1 cellular context compared by ENCODE assay signal in the genomic region with DNA sequence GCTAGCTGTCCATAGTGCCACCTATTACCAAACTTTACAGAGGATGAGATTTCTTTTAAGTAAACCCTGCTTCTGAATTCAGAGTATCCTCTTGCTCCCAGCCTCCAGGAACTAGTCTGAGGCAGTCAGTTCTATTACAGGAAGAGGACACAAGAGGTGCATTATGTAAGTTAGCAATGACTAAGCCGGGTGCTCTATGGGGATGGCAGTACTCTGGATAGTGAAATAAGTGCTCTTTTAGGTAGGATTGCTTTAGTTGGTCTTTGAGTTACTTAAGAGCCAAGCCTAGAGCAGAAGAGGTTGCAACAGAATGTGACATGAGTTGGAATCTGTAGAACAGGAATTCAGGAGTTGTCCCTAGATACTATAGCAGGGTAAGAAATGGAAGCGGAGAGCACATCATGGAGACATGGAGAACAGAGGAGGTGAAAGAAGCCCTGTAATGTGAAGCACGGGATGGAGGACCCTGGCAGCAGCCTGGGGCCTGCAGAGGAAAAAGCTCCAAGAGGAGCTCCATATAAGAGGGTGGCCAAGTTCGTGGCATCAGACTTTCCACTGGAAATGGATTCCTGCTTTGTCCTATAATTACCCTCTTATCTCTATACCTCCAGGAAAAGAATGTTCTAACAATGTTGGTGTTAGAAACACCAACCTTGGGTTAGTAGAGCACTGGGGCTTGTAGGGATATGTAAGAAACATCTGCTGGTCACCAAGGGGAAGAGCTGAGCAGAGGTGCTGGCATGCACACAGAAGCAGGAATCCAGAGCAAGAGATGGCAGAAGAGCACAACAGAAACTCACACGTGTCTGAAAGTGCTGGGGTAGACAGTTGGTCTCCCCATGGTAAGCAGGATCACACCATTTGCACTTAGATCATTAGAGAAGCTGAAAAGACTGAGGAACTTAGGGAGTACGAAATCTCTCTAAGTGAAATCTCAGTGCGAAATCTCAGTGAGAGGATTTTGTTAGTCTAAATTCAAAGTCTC.
TF ChIP-seq lines count a peak whose summit lies in the region.

No MANE protein-coding gene starts in this region.

TF ChIP-seq in IMR-90, 13 proteins besides CTCF, POLR2A, EP300 and RAD21 (continued from another document):
- no peak for TF ChIP-seq SMC3 (IDR thresholded peaks at IDR 0.05; ENCODE audit: low read depth, low read length)
- TF ChIP-seq, protein P1, sequence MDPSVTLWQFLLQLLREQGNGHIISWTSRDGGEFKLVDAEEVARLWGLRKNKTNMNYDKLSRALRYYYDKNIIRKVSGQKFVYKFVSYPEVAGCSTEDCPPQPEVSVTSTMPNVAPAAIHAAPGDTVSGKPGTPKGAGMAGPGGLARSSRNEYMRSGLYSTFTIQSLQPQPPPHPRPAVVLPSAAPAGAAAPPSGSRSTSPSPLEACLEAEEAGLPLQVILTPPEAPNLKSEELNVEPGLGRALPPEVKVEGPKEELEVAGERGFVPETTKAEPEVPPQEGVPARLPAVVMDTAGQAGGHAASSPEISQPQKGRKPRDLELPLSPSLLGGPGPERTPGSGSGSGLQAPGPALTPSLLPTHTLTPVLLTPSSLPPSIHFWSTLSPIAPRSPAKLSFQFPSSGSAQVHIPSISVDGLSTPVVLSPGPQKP (IDR thresholded peaks at IDR 0.05; ENCODE audit: borderline replicate concordance, low read depth, low read length) = no peak
- no peak for TF ChIP-seq MAFK (IDR thresholded peaks at IDR 0.05; ENCODE audit: low read depth, low read length)
- TF ChIP-seq, protein P2, sequence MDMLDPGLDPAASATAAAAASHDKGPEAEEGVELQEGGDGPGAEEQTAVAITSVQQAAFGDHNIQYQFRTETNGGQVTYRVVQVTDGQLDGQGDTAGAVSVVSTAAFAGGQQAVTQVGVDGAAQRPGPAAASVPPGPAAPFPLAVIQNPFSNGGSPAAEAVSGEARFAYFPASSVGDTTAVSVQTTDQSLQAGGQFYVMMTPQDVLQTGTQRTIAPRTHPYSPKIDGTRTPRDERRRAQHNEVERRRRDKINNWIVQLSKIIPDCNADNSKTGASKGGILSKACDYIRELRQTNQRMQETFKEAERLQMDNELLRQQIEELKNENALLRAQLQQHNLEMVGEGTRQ (IDR thresholded peaks at IDR 0.05; ENCODE audit: low read depth, low read length) = no peak
- TF ChIP-seq BHLHE40 (IDR thresholded peaks at IDR 0.05; ENCODE audit: low read depth, low read length) = no peak
- TF ChIP-seq CEBPB (IDR thresholded peaks at IDR 0.05; ENCODE audit: low read depth, low read length) = no peak
- TF ChIP-seq NFE2L2 (IDR thresholded peaks at IDR 0.05; ENCODE audit: low read depth, low read length) = no peak
- TF ChIP-seq MAZ (IDR thresholded peaks at IDR 0.05; ENCODE audit: borderline replicate concordance, low read depth, low read length) = no peak
- no peak for TF ChIP-seq FOS (IDR thresholded peaks at IDR 0.05; ENCODE audit: low read depth, low read length)
